In the genomic region with DNA sequence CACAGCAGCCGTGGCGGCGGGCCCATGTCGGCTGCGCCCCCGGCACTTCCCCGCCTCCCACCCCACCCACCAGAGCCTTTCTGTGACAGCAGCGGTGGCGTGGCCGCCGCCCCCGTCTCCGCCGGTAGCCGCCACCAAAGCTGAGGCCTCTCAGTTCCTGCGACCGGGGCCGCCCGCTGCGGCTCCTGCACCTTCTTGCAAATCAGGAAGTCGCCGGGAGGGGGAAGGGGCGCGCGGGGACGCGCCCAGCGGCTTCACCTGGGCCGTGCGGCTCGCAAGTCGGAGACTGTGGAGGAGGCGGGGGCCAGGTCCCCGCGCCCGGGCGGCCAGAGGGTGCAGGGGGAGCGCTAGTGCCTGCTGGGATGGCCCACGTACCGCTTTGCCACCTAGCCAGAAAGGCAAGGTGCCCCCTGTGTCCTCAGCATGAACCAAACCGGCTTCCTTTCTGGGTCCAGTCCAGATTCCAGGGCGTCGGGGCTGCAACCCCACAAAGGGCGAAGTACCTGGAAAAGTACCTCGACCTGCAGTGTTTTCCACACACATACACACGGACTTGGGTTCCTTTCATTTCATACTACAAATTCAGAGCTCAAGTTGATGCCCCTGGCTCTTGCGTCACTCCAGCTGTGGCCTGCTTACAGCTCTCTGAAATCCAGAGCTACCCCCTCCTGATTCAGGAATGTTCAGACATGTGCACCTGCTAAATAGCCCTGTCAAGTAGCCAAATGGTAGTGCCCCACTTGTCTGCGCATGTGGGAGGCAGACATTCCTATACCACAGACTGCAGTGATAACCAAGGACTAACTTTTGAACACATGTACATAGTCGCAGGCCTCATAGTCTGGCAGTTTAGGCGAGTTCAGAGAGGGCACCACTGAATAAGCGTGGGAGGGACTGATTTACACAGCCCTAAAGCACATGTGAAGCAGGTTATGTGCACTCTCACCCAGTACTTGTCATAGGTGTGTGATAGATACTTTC, we compare ENCODE assay signal across 1 cellular context.
A peak's percentile ranks its signal among the peaks of the same experiment; 100 is the strongest.
TF ChIP-seq lines count a peak whose summit lies in the region.

A gene with protein sequence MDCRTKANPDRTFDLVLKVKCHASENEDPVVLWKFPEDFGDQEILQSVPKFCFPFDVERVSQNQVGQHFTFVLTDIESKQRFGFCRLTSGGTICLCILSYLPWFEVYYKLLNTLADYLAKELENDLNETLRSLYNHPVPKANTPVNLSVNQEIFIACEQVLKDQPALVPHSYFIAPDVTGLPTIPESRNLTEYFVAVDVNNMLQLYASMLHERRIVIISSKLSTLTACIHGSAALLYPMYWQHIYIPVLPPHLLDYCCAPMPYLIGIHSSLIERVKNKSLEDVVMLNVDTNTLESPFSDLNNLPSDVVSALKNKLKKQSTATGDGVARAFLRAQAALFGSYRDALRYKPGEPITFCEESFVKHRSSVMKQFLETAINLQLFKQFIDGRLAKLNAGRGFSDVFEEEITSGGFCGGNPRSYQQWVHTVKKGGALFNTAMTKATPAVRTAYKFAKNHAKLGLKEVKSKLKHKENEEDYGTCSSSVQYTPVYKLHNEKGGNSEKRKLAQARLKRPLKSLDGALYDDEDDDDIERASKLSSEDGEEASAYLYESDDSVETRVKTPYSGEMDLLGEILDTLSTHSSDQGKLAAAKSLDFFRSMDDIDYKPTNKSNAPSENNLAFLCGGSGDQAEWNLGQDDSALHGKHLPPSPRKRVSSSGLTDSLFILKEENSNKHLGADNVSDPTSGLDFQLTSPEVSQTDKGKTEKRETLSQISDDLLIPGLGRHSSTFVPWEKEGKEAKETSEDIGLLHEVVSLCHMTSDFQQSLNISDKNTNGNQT (minus strand): TSS at position 199 of the 981 bp plus-strand sequence. CDS start 325 bp downstream, outside the sequence.

TF ChIP-seq in HepG2, 621 proteins besides CTCF, POLR2A, EP300 and RAD21 (continued from another document and continues in another):
- TF ChIP-seq, protein P1, sequence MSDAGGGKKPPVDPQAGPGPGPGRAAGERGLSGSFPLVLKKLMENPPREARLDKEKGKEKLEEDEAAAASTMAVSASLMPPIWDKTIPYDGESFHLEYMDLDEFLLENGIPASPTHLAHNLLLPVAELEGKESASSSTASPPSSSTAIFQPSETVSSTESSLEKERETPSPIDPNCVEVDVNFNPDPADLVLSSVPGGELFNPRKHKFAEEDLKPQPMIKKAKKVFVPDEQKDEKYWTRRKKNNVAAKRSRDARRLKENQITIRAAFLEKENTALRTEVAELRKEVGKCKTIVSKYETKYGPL (CRISPR knock-in tag; IDR thresholded peaks at IDR 0.05), result no peak
- TF ChIP-seq DPF2 (CRISPR knock-in tag; IDR thresholded peaks at IDR 0.05; ENCODE audit: borderline replicate concordance, low read depth) (no peak), ZKSCAN8 (CRISPR knock-in tag; IDR thresholded peaks at IDR 0.05; ENCODE audit: borderline replicate concordance) (no peak), KDM3A (CRISPR knock-in tag; IDR thresholded peaks at IDR 0.05; ENCODE audit: low read depth) (peak; percentile 84; the same call in 1 of the 2 replicates), BCL6 (CRISPR knock-in tag; IDR thresholded peaks at IDR 0.05) (0 out of 2 replicates have a peak, but pooled peaks have one; percentile 35), ZNF510 (CRISPR knock-in tag; IDR thresholded peaks at IDR 0.05; ENCODE audit: low read depth) (0 out of 2 replicates have a peak, but pooled peaks have one; percentile 46), ZBTB38 (CRISPR knock-in tag; IDR thresholded peaks at IDR 0.05) (no peak), SP5 (CRISPR knock-in tag; IDR thresholded peaks at IDR 0.05; ENCODE audit: borderline replicate concordance, low read depth) (0 out of 2 replicates have a peak, but pooled peaks have one; percentile 13), ZSCAN25 (CRISPR knock-in tag; IDR thresholded peaks at IDR 0.05) (no peak), ELF3 (CRISPR knock-in tag; IDR thresholded peaks at IDR 0.05) (0 out of 2 replicates have a peak, but pooled peaks have one; percentile 31), YY1 (IDR thresholded peaks at IDR 0.05; ENCODE audit: insufficient read depth, insufficient replicate concordance, low read depth, low read length) (peak; percentile 69), RBFOX2 (IDR thresholded peaks at IDR 0.05; ENCODE audit: low read depth, low read length) (peak; percentile 82), ETV5 (CRISPR knock-in tag; IDR thresholded peaks at IDR 0.05; ENCODE audit: borderline replicate concordance) (peak; percentile 46; the same call in 1 of the 2 replicates), KLF16 (CRISPR knock-in tag; IDR thresholded peaks at IDR 0.05) (peak in 1 of 2 experiments; percentile 41; a peak in 1 of 4 replicates), NFE2L1 (CRISPR knock-in tag; IDR thresholded peaks at IDR 0.05; ENCODE audit: borderline replicate concordance) (no peak), ZNF337 (CRISPR knock-in tag; IDR thresholded peaks at IDR 0.05; ENCODE audit: borderline replicate concordance, low read depth) (no peak), ZNF446 (CRISPR knock-in tag; IDR thresholded peaks at IDR 0.05) (peak; percentile 46; the same call in 1 of the 2 replicates), PPARG (CRISPR knock-in tag; conservative IDR thresholded peaks at IDR 0.05) (peak; percentile 48; the same call in 1 of the 2 replicates), U2AF2 (IDR thresholded peaks at IDR 0.05; ENCODE audit: low read depth, low read length) (no peak), SIN3A (IDR thresholded peaks at IDR 0.05; ENCODE audit: borderline replicate concordance, low read depth, low read length) (peak; percentile 51; the same call in 1 of the 2 replicates), ZNF460 (CRISPR knock-in tag; IDR thresholded peaks at IDR 0.05; ENCODE audit: borderline replicate concordance) (peak; percentile 44; the same call in 1 of the 2 replicates), POLR2G (IDR thresholded peaks at IDR 0.05; ENCODE audit: low read depth, low read length) (peak; percentile 66), ZNF564 (CRISPR knock-in tag; IDR thresholded peaks at IDR 0.05) (peak; percentile 55; the same call in 1 of the 2 replicates), JARID2 (CRISPR knock-in tag; IDR thresholded peaks at IDR 0.05; ENCODE audit: insufficient replicate concordance) (no peak), ISX (CRISPR knock-in tag; conservative IDR thresholded peaks at IDR 0.05) (no peak), SMYD3 (CRISPR knock-in tag; IDR thresholded peaks at IDR 0.05) (0 out of 2 replicates have a peak, but pooled peaks have one; percentile 39)
- TF ChIP-seq, protein P2, sequence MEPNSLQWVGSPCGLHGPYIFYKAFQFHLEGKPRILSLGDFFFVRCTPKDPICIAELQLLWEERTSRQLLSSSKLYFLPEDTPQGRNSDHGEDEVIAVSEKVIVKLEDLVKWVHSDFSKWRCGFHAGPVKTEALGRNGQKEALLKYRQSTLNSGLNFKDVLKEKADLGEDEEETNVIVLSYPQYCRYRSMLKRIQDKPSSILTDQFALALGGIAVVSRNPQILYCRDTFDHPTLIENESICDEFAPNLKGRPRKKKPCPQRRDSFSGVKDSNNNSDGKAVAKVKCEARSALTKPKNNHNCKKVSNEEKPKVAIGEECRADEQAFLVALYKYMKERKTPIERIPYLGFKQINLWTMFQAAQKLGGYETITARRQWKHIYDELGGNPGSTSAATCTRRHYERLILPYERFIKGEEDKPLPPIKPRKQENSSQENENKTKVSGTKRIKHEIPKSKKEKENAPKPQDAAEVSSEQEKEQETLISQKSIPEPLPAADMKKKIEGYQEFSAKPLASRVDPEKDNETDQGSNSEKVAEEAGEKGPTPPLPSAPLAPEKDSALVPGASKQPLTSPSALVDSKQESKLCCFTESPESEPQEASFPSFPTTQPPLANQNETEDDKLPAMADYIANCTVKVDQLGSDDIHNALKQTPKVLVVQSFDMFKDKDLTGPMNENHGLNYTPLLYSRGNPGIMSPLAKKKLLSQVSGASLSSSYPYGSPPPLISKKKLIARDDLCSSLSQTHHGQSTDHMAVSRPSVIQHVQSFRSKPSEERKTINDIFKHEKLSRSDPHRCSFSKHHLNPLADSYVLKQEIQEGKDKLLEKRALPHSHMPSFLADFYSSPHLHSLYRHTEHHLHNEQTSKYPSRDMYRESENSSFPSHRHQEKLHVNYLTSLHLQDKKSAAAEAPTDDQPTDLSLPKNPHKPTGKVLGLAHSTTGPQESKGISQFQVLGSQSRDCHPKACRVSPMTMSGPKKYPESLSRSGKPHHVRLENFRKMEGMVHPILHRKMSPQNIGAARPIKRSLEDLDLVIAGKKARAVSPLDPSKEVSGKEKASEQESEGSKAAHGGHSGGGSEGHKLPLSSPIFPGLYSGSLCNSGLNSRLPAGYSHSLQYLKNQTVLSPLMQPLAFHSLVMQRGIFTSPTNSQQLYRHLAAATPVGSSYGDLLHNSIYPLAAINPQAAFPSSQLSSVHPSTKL (CRISPR knock-in tag; IDR thresholded peaks at IDR 0.05), result peak; percentile 38; the same call in 1 of the 2 replicates
- TF ChIP-seq, protein P3, sequence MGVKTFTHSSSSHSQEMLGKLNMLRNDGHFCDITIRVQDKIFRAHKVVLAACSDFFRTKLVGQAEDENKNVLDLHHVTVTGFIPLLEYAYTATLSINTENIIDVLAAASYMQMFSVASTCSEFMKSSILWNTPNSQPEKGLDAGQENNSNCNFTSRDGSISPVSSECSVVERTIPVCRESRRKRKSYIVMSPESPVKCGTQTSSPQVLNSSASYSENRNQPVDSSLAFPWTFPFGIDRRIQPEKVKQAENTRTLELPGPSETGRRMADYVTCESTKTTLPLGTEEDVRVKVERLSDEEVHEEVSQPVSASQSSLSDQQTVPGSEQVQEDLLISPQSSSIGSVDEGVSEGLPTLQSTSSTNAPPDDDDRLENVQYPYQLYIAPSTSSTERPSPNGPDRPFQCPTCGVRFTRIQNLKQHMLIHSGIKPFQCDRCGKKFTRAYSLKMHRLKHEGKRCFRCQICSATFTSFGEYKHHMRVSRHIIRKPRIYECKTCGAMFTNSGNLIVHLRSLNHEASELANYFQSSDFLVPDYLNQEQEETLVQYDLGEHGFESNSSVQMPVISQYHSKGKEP (CRISPR knock-in tag; IDR thresholded peaks at IDR 0.05), result no peak
- TF ChIP-seq, protein P4, sequence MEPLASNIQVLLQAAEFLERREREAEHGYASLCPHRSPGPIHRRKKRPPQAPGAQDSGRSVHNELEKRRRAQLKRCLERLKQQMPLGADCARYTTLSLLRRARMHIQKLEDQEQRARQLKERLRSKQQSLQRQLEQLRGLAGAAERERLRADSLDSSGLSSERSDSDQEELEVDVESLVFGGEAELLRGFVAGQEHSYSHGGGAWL (CRISPR knock-in tag; IDR thresholded peaks at IDR 0.05), result no peak
- TF ChIP-seq, protein P5, sequence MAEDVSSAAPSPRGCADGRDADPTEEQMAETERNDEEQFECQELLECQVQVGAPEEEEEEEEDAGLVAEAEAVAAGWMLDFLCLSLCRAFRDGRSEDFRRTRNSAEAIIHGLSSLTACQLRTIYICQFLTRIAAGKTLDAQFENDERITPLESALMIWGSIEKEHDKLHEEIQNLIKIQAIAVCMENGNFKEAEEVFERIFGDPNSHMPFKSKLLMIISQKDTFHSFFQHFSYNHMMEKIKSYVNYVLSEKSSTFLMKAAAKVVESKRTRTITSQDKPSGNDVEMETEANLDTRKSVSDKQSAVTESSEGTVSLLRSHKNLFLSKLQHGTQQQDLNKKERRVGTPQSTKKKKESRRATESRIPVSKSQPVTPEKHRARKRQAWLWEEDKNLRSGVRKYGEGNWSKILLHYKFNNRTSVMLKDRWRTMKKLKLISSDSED (CRISPR knock-in tag; IDR thresholded peaks at IDR 0.05), result no peak
- TF ChIP-seq, protein P6, sequence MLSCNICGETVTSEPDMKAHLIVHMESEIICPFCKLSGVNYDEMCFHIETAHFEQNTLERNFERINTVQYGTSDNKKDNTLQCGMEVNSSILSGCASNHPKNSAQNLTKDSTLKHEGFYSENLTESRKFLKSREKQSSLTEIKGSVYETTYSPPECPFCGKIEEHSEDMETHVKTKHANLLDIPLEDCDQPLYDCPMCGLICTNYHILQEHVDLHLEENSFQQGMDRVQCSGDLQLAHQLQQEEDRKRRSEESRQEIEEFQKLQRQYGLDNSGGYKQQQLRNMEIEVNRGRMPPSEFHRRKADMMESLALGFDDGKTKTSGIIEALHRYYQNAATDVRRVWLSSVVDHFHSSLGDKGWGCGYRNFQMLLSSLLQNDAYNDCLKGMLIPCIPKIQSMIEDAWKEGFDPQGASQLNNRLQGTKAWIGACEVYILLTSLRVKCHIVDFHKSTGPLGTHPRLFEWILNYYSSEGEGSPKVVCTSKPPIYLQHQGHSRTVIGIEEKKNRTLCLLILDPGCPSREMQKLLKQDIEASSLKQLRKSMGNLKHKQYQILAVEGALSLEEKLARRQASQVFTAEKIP (CRISPR knock-in tag; IDR thresholded peaks at IDR 0.05; ENCODE audit: borderline replicate concordance), result no peak
- TF ChIP-seq, protein P7, sequence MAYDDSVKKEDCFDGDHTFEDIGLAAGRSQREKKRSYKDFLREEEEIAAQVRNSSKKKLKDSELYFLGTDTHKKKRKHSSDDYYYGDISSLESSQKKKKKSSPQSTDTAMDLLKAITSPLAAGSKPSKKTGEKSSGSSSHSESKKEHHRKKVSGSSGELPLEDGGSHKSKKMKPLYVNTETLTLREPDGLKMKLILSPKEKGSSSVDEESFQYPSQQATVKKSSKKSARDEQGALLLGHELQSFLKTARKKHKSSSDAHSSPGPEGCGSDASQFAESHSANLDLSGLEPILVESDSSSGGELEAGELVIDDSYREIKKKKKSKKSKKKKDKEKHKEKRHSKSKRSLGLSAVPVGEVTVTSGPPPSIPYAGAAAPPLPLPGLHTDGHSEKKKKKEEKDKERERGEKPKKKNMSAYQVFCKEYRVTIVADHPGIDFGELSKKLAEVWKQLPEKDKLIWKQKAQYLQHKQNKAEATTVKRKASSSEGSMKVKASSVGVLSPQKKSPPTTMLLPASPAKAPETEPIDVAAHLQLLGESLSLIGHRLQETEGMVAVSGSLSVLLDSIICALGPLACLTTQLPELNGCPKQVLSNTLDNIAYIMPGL (CRISPR knock-in tag; IDR thresholded peaks at IDR 0.05; ENCODE audit: borderline replicate concordance in 1 of 2, low read depth in 1 of 2), result peak; percentile 48 to 63; a peak in 2 of 4 replicates
- TF ChIP-seq, protein P8, sequence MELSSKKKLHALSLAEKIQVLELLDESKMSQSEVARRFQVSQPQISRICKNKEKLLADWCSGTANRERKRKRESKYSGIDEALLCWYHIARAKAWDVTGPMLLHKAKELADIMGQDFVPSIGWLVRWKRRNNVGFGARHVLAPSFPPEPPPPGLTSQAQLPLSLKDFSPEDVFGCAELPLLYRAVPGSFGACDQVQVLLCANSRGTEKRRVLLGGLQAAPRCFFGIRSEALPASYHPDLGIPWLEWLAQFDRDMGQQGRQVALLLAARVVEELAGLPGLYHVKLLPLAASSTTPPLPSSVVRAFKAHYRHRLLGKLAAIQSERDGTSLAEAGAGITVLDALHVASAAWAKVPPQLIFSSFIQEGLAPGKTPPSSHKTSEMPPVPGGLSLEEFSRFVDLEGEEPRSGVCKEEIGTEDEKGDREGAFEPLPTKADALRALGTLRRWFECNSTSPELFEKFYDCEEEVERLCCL (CRISPR knock-in tag; IDR thresholded peaks at IDR 0.05; ENCODE audit: borderline replicate concordance), result 0 out of 2 replicates have a peak, but pooled peaks have one; percentile 42
- TF ChIP-seq, protein P9, sequence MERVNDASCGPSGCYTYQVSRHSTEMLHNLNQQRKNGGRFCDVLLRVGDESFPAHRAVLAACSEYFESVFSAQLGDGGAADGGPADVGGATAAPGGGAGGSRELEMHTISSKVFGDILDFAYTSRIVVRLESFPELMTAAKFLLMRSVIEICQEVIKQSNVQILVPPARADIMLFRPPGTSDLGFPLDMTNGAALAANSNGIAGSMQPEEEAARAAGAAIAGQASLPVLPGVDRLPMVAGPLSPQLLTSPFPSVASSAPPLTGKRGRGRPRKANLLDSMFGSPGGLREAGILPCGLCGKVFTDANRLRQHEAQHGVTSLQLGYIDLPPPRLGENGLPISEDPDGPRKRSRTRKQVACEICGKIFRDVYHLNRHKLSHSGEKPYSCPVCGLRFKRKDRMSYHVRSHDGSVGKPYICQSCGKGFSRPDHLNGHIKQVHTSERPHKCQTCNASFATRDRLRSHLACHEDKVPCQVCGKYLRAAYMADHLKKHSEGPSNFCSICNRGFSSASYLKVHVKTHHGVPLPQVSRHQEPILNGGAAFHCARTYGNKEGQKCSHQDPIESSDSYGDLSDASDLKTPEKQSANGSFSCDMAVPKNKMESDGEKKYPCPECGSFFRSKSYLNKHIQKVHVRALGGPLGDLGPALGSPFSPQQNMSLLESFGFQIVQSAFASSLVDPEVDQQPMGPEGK (CRISPR knock-in tag; IDR thresholded peaks at IDR 0.05), result 0 out of 2 replicates have a peak, but pooled peaks have one; percentile 11
